Comparison of ENCODE assay signal across 20 cellular contexts in genomic region chr10:29609696-29610095, GRCh38. TPM values are rescaled to one million over a fixed set of nuclear protein-coding genes. Genes with fewer than 3 reads are reported as not detected.
DNase-seq lines count a peak whose midpoint lies in the region; ATAC-seq and TF ChIP-seq lines count a peak whose summit lies in the region.
"Had no signal": no experiment of that assay in that cellular context is flagged by ENCODE, and none has a peak within 500 bp of the region (broad histone marks: within the 10 kb centered on the region; RNA-seq: fewer than 3 reads in every experiment).

No MANE protein-coding gene starts in this region.

- H3K36me3 ChIP-seq in gastroesophageal sphincter (peaks cover 0 to 15% of the 10 kb centered on the region in 2 donors), rectal smooth muscle tissue (ENCODE audit: control insufficient read depth, insufficient read depth, low read length) (no peaks in the 10 kb centered on the region), thyroid gland (no peaks in the 10 kb centered on the region)

- H3K27ac ChIP-seq in gastroesophageal sphincter (peak overlapping the region in 3 of 4 donors; percentile 48 to 64 (median 58)), rectal smooth muscle tissue (ENCODE audit: low read depth, low read length) (peak overlapping the region; percentile 21), thyroid gland (peak overlapping the region; percentile 12 to 41 (median 39))
- H3K27ac ChIP-seq: 22Rv1 had no signal

- TF ChIP-seq CTCF in gastroesophageal sphincter (IDR thresholded peaks at IDR 0.05) (no peak), thyroid gland (IDR thresholded peaks at IDR 0.05) (no peak), mesothelial cell of epicardium (IDR thresholded peaks at IDR 0.05; ENCODE audit: unreplicated experiment) (no peak)

- peaks cover 2% of the 10 kb centered on the region for H3K4me1 Mint-ChIP-seq in activated naive CD8-positive, alpha-beta T cell (ENCODE audit: low read depth)
- peaks cover 1% of the 10 kb centered on the region for H3K4me1 Mint-ChIP-seq in activated naive CD8-positive, alpha-beta T cell treated with anti-CD3 and anti-CD28 coated beads for 36 hours
- peaks cover 10% of the 10 kb centered on the region for H3K4me1 Mint-ChIP-seq in mesothelial cell of epicardium
- H3K4me1 Mint-ChIP-seq: B cell had no signal

- ATAC-seq in gastroesophageal sphincter: no peak
- ATAC-seq: PC-3 had no signal

- H3K4me3 ChIP-seq in gastroesophageal sphincter: no peak overlapping the region
- no peak overlapping the region for H3K4me3 ChIP-seq in rectal smooth muscle tissue (ENCODE audit: low read length)
- H3K4me3 ChIP-seq in thyroid gland (replicated peaks in 1 of 3): no peak overlapping the region

- TF ChIP-seq EP300 in gastroesophageal sphincter (IDR thresholded peaks at IDR 0.05): no peak

- WGBS in gastroesophageal sphincter (ENCODE audit: low coverage in 1 of 2), 2 donors: 80 to 91% methylated on average over 1 to 2 of the region's 3 CpGs
- WGBS in thyroid gland, 2 donors: 77 to 85% methylated on average over 3 of the region's 3 CpGs

- H3K9me3 ChIP-seq in gastroesophageal sphincter: no peaks in the 10 kb centered on the region
- H3K9me3 ChIP-seq in thyroid gland: no peaks in the 10 kb centered on the region

- peaks cover 15% of the 10 kb centered on the region for H3K36me3 Mint-ChIP-seq in activated naive CD8-positive, alpha-beta T cell
- peaks cover 16% of the 10 kb centered on the region for H3K36me3 Mint-ChIP-seq in activated naive CD8-positive, alpha-beta T cell treated with anti-CD3 and anti-CD28 coated beads for 36 hours
- H3K36me3 Mint-ChIP-seq in mesothelial cell of epicardium: peaks cover 28% of the 10 kb centered on the region

- peak overlapping the region; percentile 17 for H3K27ac Mint-ChIP-seq in activated naive CD8-positive, alpha-beta T cell
- H3K27ac Mint-ChIP-seq in activated naive CD8-positive, alpha-beta T cell treated with anti-CD3 and anti-CD28 coated beads for 36 hours: no peak overlapping the region
- no peak overlapping the region for H3K27ac Mint-ChIP-seq in mesothelial cell of epicardium
- H3K27ac Mint-ChIP-seq: B cell, H9 had no signal

- no peak overlapping the region for H3K9ac ChIP-seq in rectal smooth muscle tissue (ENCODE audit: low read length)

- no peak overlapping the region for H3K4me3 Mint-ChIP-seq in activated naive CD8-positive, alpha-beta T cell
- H3K4me3 Mint-ChIP-seq in activated naive CD8-positive, alpha-beta T cell treated with anti-CD3 and anti-CD28 coated beads for 36 hours: no peak overlapping the region
- H3K4me3 Mint-ChIP-seq in mesothelial cell of epicardium: no peak overlapping the region
- H3K4me3 Mint-ChIP-seq: B cell, H9 had no signal

- TF ChIP-seq POLR2A in gastroesophageal sphincter (IDR thresholded peaks at IDR 0.05): no peak
- TF ChIP-seq POLR2A in thyroid gland (IDR thresholded peaks at IDR 0.05): no peak

- H3K27me3 ChIP-seq in gastroesophageal sphincter: no peaks in the 10 kb centered on the region
- H3K27me3 ChIP-seq in rectal smooth muscle tissue (ENCODE audit: control insufficient read depth, insufficient read depth, low read length): no peaks in the 10 kb centered on the region
- H3K27me3 ChIP-seq in thyroid gland: no peaks in the 10 kb centered on the region

- no peak for DNase-seq in activated naive CD8-positive, alpha-beta T cell treated with anti-CD3 and anti-CD28 coated beads for 36 hours
- DNase-seq in thyroid gland (peak; percentile 31 to 75), anterior cingulate cortex (lab: John Stamatoyannopoulos, UW) (no peak), epidermal melanocyte (ENCODE audit: insufficient read length, low spot score) (no peak), mesothelial cell of epicardium (ENCODE audit: low spot score in 2 of 2, unreplicated experiment in 2 of 2) (no peak)
- DNase-seq: COR-L47, GDM1, H9, NCI-H1048, NCI-H1436, NCI-H1930, NCI-H345, NCI-H524 treated with DMSO at 0.1 percent for 48 hours, PC-3, RPMI8226 had no signal

- intact Hi-C loops in thyroid gland (cut with DNase I): no loop called here

- no peaks in the 10 kb centered on the region for H3K9me3 Mint-ChIP-seq in activated naive CD8-positive, alpha-beta T cell (ENCODE audit: low read depth)
- peaks cover 8% of the 10 kb centered on the region for H3K9me3 Mint-ChIP-seq in activated naive CD8-positive, alpha-beta T cell treated with anti-CD3 and anti-CD28 coated beads for 36 hours
- H3K9me3 Mint-ChIP-seq in mesothelial cell of epicardium: no peaks in the 10 kb centered on the region

- H3K4me1 ChIP-seq in gastroesophageal sphincter (peaks cover 5 to 83% (median 33%) of the 10 kb centered on the region in 3 donors), rectal smooth muscle tissue (ENCODE audit: control insufficient read depth, insufficient read depth, low read length) (peaks cover 21% of the 10 kb centered on the region), thyroid gland (peaks cover 28 to 35% of the 10 kb centered on the region in 2 donors)

- no peaks in the 10 kb centered on the region for H3K27me3 Mint-ChIP-seq in activated naive CD8-positive, alpha-beta T cell
- no peaks in the 10 kb centered on the region for H3K27me3 Mint-ChIP-seq in activated naive CD8-positive, alpha-beta T cell treated with anti-CD3 and anti-CD28 coated beads for 36 hours
- H3K27me3 Mint-ChIP-seq in mesothelial cell of epicardium (ENCODE audit: low read depth): no peaks in the 10 kb centered on the region

RNA-seq across cellular contexts. Expression of gene SVIL, which starts 25.1 kb away (rescaled TPM):
- 1 to 10 TPM; 8.5 to 9.6 TPM for total RNA-seq in activated naive CD8-positive, alpha-beta T cell treated with anti-CD3 and anti-CD28 coated beads for 36 hours
- total RNA-seq in gastroesophageal sphincter: 1,000 to 10,000 TPM in 2 of 4 donors, 100 to 1,000 TPM in 2; 585 to 1,262 (median 942) TPM
- total RNA-seq in thyroid gland: 100 to 1,000 TPM in 2 of 4 donors, 10 to 100 TPM in 2; 59.9 to 211 (median 134) TPM
- 281 to 302 TPM (median 293 TPM) in 3 replicates for total RNA-seq in mesothelial cell of epicardium

Comparison
In these comparisons a context has a peak if more than half of its experiments do, and no peak if none do; other contexts are left out.
1. DNase-seq: peak in thyroid gland (2 of 2); none in activated naive CD8-positive, alpha-beta T cell treated with anti-CD3 and anti-CD28 coated beads for 36 hours (single experiment), anterior cingulate cortex (0 of 58), epidermal melanocyte (single experiment) and mesothelial cell of epicardium (0 of 2).
2. RNA of gene SVIL, which starts 25.1 kb away (total RNA-seq): 585 to 1,262 TPM in gastroesophageal sphincter, 281 to 302 TPM in mesothelial cell of epicardium and 59.9 to 211 TPM in thyroid gland; 8.5 to 9.6 TPM in activated naive CD8-positive, alpha-beta T cell treated with anti-CD3 and anti-CD28 coated beads for 36 hours; every median in the first group is over 4 times any median in the second.
3. Peak in every context shown above with its lines, with median percentiles within 50 percentile points of each other: H3K27ac ChIP-seq.